Comparison of ENCODE assay signal across 18 cellular contexts in the genomic region with DNA sequence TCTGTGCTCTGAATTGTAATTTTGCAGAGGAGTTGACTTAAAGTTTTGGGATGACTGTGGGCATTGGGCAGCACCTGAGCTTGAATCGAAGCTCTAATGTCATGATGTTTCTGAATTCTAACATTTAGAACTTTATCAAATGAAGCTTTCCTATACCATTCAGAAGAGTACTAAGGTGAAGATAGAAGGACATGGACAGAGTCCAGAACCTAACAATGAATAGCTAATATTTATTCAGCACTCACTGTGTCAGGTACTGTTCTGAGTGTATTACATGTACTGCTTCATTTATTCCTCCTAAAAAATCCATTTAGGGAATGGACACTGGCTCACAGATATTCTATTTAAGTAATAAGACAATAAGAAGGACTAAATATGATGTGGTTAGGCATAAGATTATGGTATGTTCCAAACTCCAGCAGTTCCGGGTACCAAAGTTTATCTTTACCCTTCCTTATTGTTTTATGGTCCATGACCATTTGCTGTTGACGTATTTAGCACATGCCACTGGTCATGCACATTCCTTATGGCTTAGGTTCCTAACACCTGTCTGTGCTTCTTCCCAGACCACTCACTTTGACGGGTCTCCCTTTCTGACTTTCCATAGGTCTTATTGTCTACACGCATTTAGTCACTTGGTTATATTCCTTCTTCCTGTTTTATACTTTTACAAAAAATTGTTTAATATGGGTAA.
"Had no signal": no experiment of that assay in that cellular context is flagged by ENCODE, and none has a peak within 500 bp of the region (broad histone marks: within the 10 kb centered on the region; RNA-seq: fewer than 3 reads in every experiment).

No MANE protein-coding gene starts in this region.

- H3K27ac ChIP-seq: brain microvascular endothelial cell, left lung, skin epidermis, thyroid gland, WERI-Rb-1 had no signal

- H3K4me3 ChIP-seq: left lung, skin epidermis, thyroid gland had no signal

- ATAC-seq: activated CD4-positive, alpha-beta T cell treated with anti-CD3 and anti-CD28 coated beads for 36 hours; left lung; stimulated activated effector memory CD8-positive, alpha-beta T cell treated with anti-CD3 and anti-CD28 coated beads, Interleukin-12 subunit alpha, Interleukin-12 subunit beta, amount 100 ng/mL, for 72 hours had no signal

- H3K27me3 Mint-ChIP-seq: activated CD4-positive, alpha-beta memory T cell treated with anti-CD3 and anti-CD28 coated beads, Interleukin-2, amount 10 ng/mL, durations not matched to agents 7 days and 5 days; activated CD4-positive, alpha-beta T cell treated with anti-CD3 and anti-CD28 coated beads for 36 hours; activated naive CD8-positive, alpha-beta T cell; memory B cell had no signal

- H3K4me1 ChIP-seq: left lung, thyroid gland had no signal

- H3K9me3 ChIP-seq: thyroid gland had no signal

- H3K4me1 Mint-ChIP-seq: activated CD4-positive, alpha-beta T cell treated with anti-CD3 and anti-CD28 coated beads for 36 hours; neural crest cell had no signal

- H3K36me3 ChIP-seq: brain microvascular endothelial cell, left lung, thyroid gland, WERI-Rb-1 had no signal

- H3K27ac Mint-ChIP-seq: activated CD4-positive, alpha-beta memory T cell treated with anti-CD3 and anti-CD28 coated beads, Interleukin-2, amount 10 ng/mL, durations not matched to agents 7 days and 5 days; activated CD4-positive, alpha-beta T cell treated with anti-CD3 and anti-CD28 coated beads for 36 hours; activated naive CD8-positive, alpha-beta T cell; immature natural killer cell; memory B cell; stimulated activated effector memory CD8-positive, alpha-beta T cell treated with anti-CD3 and anti-CD28 coated beads, Interleukin-12 subunit alpha, Interleukin-12 subunit beta, amount 100 ng/mL, for 72 hours had no signal

- DNase-seq: activated CD4-positive, alpha-beta memory T cell treated with anti-CD3 and anti-CD28 coated beads, Interleukin-2, amount 10 ng/mL, durations not matched to agents 7 days and 5 days; activated CD4-positive, alpha-beta T cell treated with anti-CD3 and anti-CD28 coated beads for 36 hours; activated gamma-delta T cell; activated T-cell treated with anti-CD3 and anti-CD28 coated beads, Interleukin-2, amount 50 U/mL, for 48 hours; amygdala; brain microvascular endothelial cell; dermis blood vessel endothelial cell; erythroblast; immature natural killer cell; left lung; T-helper 1 cell; thyroid gland; WERI-Rb-1 had no signal

- H3K4me3 Mint-ChIP-seq: activated CD4-positive, alpha-beta memory T cell treated with anti-CD3 and anti-CD28 coated beads, Interleukin-2, amount 10 ng/mL, durations not matched to agents 7 days and 5 days; activated CD4-positive, alpha-beta T cell treated with anti-CD3 and anti-CD28 coated beads for 36 hours; activated naive CD8-positive, alpha-beta T cell; immature natural killer cell; memory B cell; neural crest cell; stimulated activated effector memory CD8-positive, alpha-beta T cell treated with anti-CD3 and anti-CD28 coated beads, Interleukin-12 subunit alpha, Interleukin-12 subunit beta, amount 100 ng/mL, for 72 hours had no signal

- H3K9me3 Mint-ChIP-seq: activated CD4-positive, alpha-beta memory T cell treated with anti-CD3 and anti-CD28 coated beads, Interleukin-2, amount 10 ng/mL, durations not matched to agents 7 days and 5 days; memory B cell; stimulated activated effector memory CD8-positive, alpha-beta T cell treated with anti-CD3 and anti-CD28 coated beads, Interleukin-12 subunit alpha, Interleukin-12 subunit beta, amount 100 ng/mL, for 72 hours had no signal

- H3K27me3 ChIP-seq: brain microvascular endothelial cell, left lung, thyroid gland had no signal
